Comparison of ENCODE assay signal across 14 cellular contexts in the genomic region with DNA sequence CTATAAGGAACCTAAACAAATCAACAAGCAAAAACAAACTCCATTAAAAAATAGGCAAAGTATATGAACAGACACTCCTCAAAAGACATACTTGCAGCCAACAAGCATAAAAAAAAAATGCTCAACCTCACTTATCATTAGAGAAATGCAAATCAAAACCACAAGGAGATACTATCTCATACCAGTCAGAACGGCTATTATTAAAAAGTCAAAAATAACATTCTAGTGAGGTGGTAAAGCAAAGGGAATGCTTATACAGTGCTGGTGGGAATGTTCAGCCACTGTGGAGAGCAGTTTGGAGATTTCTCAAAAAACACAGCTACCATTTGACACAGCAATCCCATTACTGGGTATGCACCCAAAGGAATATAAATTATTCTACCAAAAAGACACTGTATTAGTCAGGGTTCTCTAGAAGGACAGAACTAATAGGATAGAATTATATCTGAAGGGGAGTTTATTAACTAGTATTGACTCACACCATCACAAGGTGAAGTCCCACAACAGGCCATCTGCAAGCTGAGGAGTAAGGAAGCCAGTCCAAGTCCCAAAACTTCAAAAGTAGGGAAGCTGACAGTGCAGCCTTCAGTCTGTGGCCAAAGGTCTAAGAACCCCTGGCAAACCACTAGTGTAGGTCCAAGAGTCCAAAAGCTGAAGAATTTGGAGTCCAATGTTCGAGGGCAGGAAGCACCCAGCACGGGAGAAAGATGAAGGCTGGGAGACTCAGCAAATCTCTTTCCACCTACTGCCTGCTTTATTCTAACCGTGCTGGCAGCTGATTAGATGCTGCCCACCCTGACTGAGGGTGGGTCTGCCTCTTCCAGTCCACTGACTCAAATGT.
A peak's percentile ranks its signal among the peaks of the same experiment; 100 is the strongest.
DNase-seq lines count a peak whose midpoint lies in the region; ATAC-seq and TF ChIP-seq lines count a peak whose summit lies in the region.
"Had no signal": no experiment of that assay in that cellular context is flagged by ENCODE, and none has a peak within 500 bp of the region (broad histone marks: within the 10 kb centered on the region; RNA-seq: fewer than 3 reads in every experiment).

No MANE protein-coding gene starts in this region.

- H3K4me3 Mint-ChIP-seq in Calu3 (ENCODE audit: low read depth, unreplicated experiment): no peak overlapping the region
- H3K4me3 Mint-ChIP-seq: activated CD8-positive, alpha-beta memory T cell treated with anti-CD3 and anti-CD28 coated beads, Interleukin-2, amount 10 ng/mL, durations not matched to agents 7 days and 5 days; activated naive CD8-positive, alpha-beta T cell treated with anti-CD3 and anti-CD28 coated beads, Interleukin-2, amount 10 ng/mL, durations not matched to agents 7 days and 5 days had no signal

- intact Hi-C loops in Calu3 (cut with micrococcal nuclease; ENCODE audit: unreplicated experiment): no loop called here

- BruUV-seq in Calu3 (replicated peaks; lab: Mats Ljungman, UMichigan): no TSS peak

- no peak overlapping the region for H3K4me3 ChIP-seq in fibroblast of villous mesenchyme (ENCODE audit: low read depth, low read length)
- H3K4me3 ChIP-seq: upper lobe of right lung had no signal

- TF ChIP-seq CTCF in fibroblast of villous mesenchyme (IDR thresholded peaks at IDR 0.05; ENCODE audit: insufficient read depth, low read depth, low read length): no peak
- no peak for TF ChIP-seq CTCF in Calu3 (IDR thresholded peaks at IDR 0.05; ENCODE audit: unreplicated experiment)

- H3K27me3 Mint-ChIP-seq in Calu3 (ENCODE audit: unreplicated experiment): no peaks in the 10 kb centered on the region
- H3K27me3 Mint-ChIP-seq: activated naive CD8-positive, alpha-beta T cell treated with anti-CD3 and anti-CD28 coated beads, Interleukin-2, amount 10 ng/mL, durations not matched to agents 7 days and 5 days had no signal

- H3K4me1 Mint-ChIP-seq in Calu3 (ENCODE audit: low read depth, unreplicated experiment): no peaks in the 10 kb centered on the region

- H3K9me3 Mint-ChIP-seq in Calu3 (ENCODE audit: low read depth, unreplicated experiment): no peaks in the 10 kb centered on the region
- H3K9me3 Mint-ChIP-seq: activated naive CD8-positive, alpha-beta T cell treated with anti-CD3 and anti-CD28 coated beads, Interleukin-2, amount 10 ng/mL, durations not matched to agents 7 days and 5 days had no signal

- H3K27ac Mint-ChIP-seq in Calu3 (ENCODE audit: unreplicated experiment): no peak overlapping the region
- H3K27ac Mint-ChIP-seq: activated CD8-positive, alpha-beta memory T cell treated with anti-CD3 and anti-CD28 coated beads, Interleukin-2, amount 10 ng/mL, durations not matched to agents 7 days and 5 days; activated naive CD8-positive, alpha-beta T cell treated with anti-CD3 and anti-CD28 coated beads, Interleukin-2, amount 10 ng/mL, durations not matched to agents 7 days and 5 days had no signal

- CTCF ChIA-PET in Calu3 (lab: Charles Lee): no interaction called here

- DNase-seq in Caki2 (ENCODE audit: low read depth) (peak; percentile 62), HS-27A (ENCODE audit: low read depth) (peak; percentile 41), fibroblast of villous mesenchyme (ENCODE audit: low read depth) (peak; percentile 19), AG20443 (ENCODE audit: low spot score) (no peak), Calu3 (no peak)
- DNase-seq in activated CD8-positive, alpha-beta memory T cell treated with anti-CD3 and anti-CD28 coated beads, Interleukin-2, amount 50 U/mL, for 48 hours: no peak
- DNase-seq: activated CD8-positive, alpha-beta memory T cell treated with anti-CD3 and anti-CD28 coated beads, Interleukin-2, amount 10 ng/mL, durations not matched to agents 7 days and 5 days; activated naive CD8-positive, alpha-beta T cell treated with anti-CD3 and anti-CD28 coated beads, Interleukin-2, amount 10 ng/mL, durations not matched to agents 7 days and 5 days; dermis blood vessel endothelial cell; NCI-H2081; posterior cingulate gyrus; upper lobe of right lung had no signal

- in situ Hi-C loops in Caki2 (cut with HindIII; ENCODE audit: low pct_unique_long_range_greater_than_20kb, low sequenced_read_pairs): no loop called here

- ATAC-seq in GM21390 (IDR thresholded peaks at IDR 0.05; ENCODE audit: unreplicated experiment) (peak; percentile 77), HG03460 (IDR thresholded peaks at IDR 0.05; ENCODE audit: unreplicated experiment) (no peak)
- ATAC-seq: activated CD8-positive, alpha-beta memory T cell treated with anti-CD3 and anti-CD28 coated beads, Interleukin-2, amount 10 ng/mL, durations not matched to agents 7 days and 5 days; upper lobe of right lung had no signal

- no peaks in the 10 kb centered on the region for H3K36me3 Mint-ChIP-seq in Calu3 (ENCODE audit: insufficient read depth, unreplicated experiment)
- H3K36me3 Mint-ChIP-seq: activated CD8-positive, alpha-beta memory T cell treated with anti-CD3 and anti-CD28 coated beads, Interleukin-2, amount 10 ng/mL, durations not matched to agents 7 days and 5 days; activated naive CD8-positive, alpha-beta T cell treated with anti-CD3 and anti-CD28 coated beads, Interleukin-2, amount 10 ng/mL, durations not matched to agents 7 days and 5 days had no signal

Comparison
In these comparisons a context has a peak if more than half of its experiments do, and no peak if none do; other contexts are left out.
1. DNase-seq: peak in Caki2 (single experiment), HS-27A (single experiment) and fibroblast of villous mesenchyme (single experiment); none in activated CD8-positive, alpha-beta memory T cell treated with anti-CD3 and anti-CD28 coated beads, Interleukin-2, amount 50 U/mL, for 48 hours (single experiment), AG20443 (single experiment) and Calu3 (single experiment).